21 cellular contexts compared by ENCODE assay signal in the genomic region with DNA sequence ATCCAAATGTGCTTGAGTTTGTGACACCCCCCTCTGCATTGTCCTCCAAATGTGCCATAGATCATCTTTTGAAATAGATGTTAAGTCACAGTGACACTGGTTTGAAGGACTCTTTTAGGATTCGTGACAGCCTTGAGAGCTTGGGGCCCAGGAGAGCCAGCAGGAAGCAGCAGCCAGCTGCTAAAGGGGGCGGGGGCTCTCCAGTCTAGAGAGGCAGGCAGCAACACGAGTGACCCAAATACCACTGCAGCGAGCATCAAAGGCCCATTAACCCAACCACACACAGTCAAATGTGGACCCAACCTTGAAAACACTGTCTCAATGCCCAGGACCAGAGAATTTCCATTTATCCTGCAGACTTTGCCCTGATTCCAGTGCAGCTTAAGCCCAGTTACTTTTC.
A peak's percentile ranks its signal among the peaks of the same experiment; 100 is the strongest.
DNase-seq lines count a peak whose midpoint lies in the region; ATAC-seq and TF ChIP-seq lines count a peak whose summit lies in the region.
"Had no signal": no experiment of that assay in that cellular context is flagged by ENCODE, and none has a peak within 500 bp of the region (broad histone marks: within the 10 kb centered on the region; RNA-seq: fewer than 3 reads in every experiment).

No MANE protein-coding gene starts in this region.

- no peak for TF ChIP-seq CTCF in left lung (IDR thresholded peaks at IDR 0.05)
- TF ChIP-seq CTCF in thyroid gland (IDR thresholded peaks at IDR 0.05): no peak
- no peak for TF ChIP-seq CTCF in nephron progenitor cell (IDR thresholded peaks at IDR 0.05)

- DNase-seq in NCI-H2227 (lab: John Stamatoyannopoulos, UW; ENCODE audit: unreplicated experiment) (peak; percentile 20), NCI-H2227 treated with DMSO at 0.1 percent for 48 hours (lab: John Stamatoyannopoulos, UW) (no peak), NCI-H345 treated with DMSO at 0.1 percent for 48 hours (lab: John Stamatoyannopoulos, UW; ENCODE audit: unreplicated experiment) (peak; percentile 24), left lung (peak in 1 of 2 donors; percentile 50), thyroid gland (peak; percentile 78 to 83), nephron progenitor cell (no peak)
- DNase-seq in activated CD4-positive, alpha-beta T cell treated with anti-CD3 and anti-CD28 coated beads for 48 hours: no peak
- DNase-seq in activated effector memory CD4-positive, alpha-beta T cell treated with anti-CD3 and anti-CD28 coated beads, Interleukin-2, amount 50 U/mL, for 16 hours: no peak
- DNase-seq: activated CD8-positive, alpha-beta T cell treated with anti-CD3 and anti-CD28 coated beads for 36 hours; activated naive CD4-positive, alpha-beta T cell treated with anti-CD3 and anti-CD28 coated beads for 36 hours; Caco-2; foreskin keratinocyte; GF-D8; GOT3; MG63; NCI-H2081 treated with DMSO at 0.1 percent for 48 hours; occipital lobe; stimulated activated CD4-positive, alpha-beta T cell treated with anti-CD3 and anti-CD28 coated beads, Interleukin-12 subunit alpha, Interleukin-12 subunit beta, amount 100 ng/mL, for 4 hours had no signal

- H3K9me3 Mint-ChIP-seq in nephron progenitor cell: no peaks in the 10 kb centered on the region
- H3K9me3 Mint-ChIP-seq: activated CD8-positive, alpha-beta T cell treated with anti-CD3 and anti-CD28 coated beads for 36 hours; activated naive CD4-positive, alpha-beta T cell treated with anti-CD3 and anti-CD28 coated beads for 36 hours had no signal

- H3K27ac ChIP-seq in left lung (no peak overlapping the region), thyroid gland (peak overlapping the region in 2 of 3 donors; percentile 46 to 82)
- H3K27ac ChIP-seq: foreskin keratinocyte, SK-N-MC had no signal

- intact Hi-C loops in left lung (cut with DNase I): no loop called here
- intact Hi-C loops in thyroid gland (cut with DNase I): loop anchor here (10.0 kb wide), 1 partner anchor 299 kb away; no protein-coding TSS in a partner anchor

- H3K4me3 Mint-ChIP-seq in nephron progenitor cell: no peak overlapping the region
- H3K4me3 Mint-ChIP-seq: activated CD8-positive, alpha-beta T cell treated with anti-CD3 and anti-CD28 coated beads for 36 hours; activated naive CD4-positive, alpha-beta T cell treated with anti-CD3 and anti-CD28 coated beads for 36 hours; B cell had no signal

- no peaks in the 10 kb centered on the region for H3K36me3 Mint-ChIP-seq in nephron progenitor cell (ENCODE audit: low read depth)

- no peaks in the 10 kb centered on the region for H3K4me1 ChIP-seq in left lung
- H3K4me1 ChIP-seq in thyroid gland: peaks cover 52 to 71% of the 10 kb centered on the region in 2 donors

- peaks cover 43% of the 10 kb centered on the region for H3K4me1 Mint-ChIP-seq in nephron progenitor cell
- H3K4me1 Mint-ChIP-seq: B cell had no signal

- peak; percentile 52 for ATAC-seq in left lung
- ATAC-seq: activated CD8-positive, alpha-beta T cell treated with anti-CD3 and anti-CD28 coated beads for 36 hours; foreskin keratinocyte; Panc1 had no signal

- H3K27me3 ChIP-seq in left lung (no peaks in the 10 kb centered on the region), thyroid gland (no peaks in the 10 kb centered on the region)
- H3K27me3 ChIP-seq: foreskin keratinocyte, MG63 had no signal

- H3K36me3 ChIP-seq in left lung (no peaks in the 10 kb centered on the region), thyroid gland (no peaks in the 10 kb centered on the region)
- H3K36me3 ChIP-seq: MG63 had no signal

- no peak overlapping the region for H3K27ac Mint-ChIP-seq in nephron progenitor cell
- H3K27ac Mint-ChIP-seq: activated CD8-positive, alpha-beta T cell treated with anti-CD3 and anti-CD28 coated beads for 36 hours; activated naive CD4-positive, alpha-beta T cell treated with anti-CD3 and anti-CD28 coated beads for 36 hours; B cell had no signal

- H3K9me3 ChIP-seq in left lung (no peaks in the 10 kb centered on the region), thyroid gland (no peaks in the 10 kb centered on the region)
- H3K9me3 ChIP-seq: Caco-2 had no signal

- no peak for TF ChIP-seq POLR2A in thyroid gland (IDR thresholded peaks at IDR 0.05)

- H3K27me3 Mint-ChIP-seq in nephron progenitor cell (ENCODE audit: low read depth, poor library complexity): peaks cover 13% of the 10 kb centered on the region

- H3K4me3 ChIP-seq in left lung (no peak overlapping the region), thyroid gland (replicated peaks in 1 of 3) (no peak overlapping the region)
- H3K4me3 ChIP-seq: MG63, SK-N-MC had no signal

- WGBS in thyroid gland, 2 donors: 29 to 38% methylated on average over 3 to 4 of the region's 4 CpGs

Comparison
In these comparisons a context has a peak if more than half of its experiments do, and no peak if none do; other contexts are left out.
1. DNase-seq: peak in NCI-H2227 (single experiment), NCI-H345 treated with DMSO at 0.1 percent for 48 hours (single experiment) and thyroid gland (2 of 2); none in NCI-H2227 treated with DMSO at 0.1 percent for 48 hours (single experiment), activated CD4-positive, alpha-beta T cell treated with anti-CD3 and anti-CD28 coated beads for 48 hours (single experiment), activated effector memory CD4-positive, alpha-beta T cell treated with anti-CD3 and anti-CD28 coated beads, Interleukin-2, amount 50 U/mL, for 16 hours (single experiment) and nephron progenitor cell (single experiment).
2. H3K27ac ChIP-seq: peak in thyroid gland (2 of 3); none in left lung (0 of 2).